ENCODE assay signal across 8 cellular contexts in the genomic region with DNA sequence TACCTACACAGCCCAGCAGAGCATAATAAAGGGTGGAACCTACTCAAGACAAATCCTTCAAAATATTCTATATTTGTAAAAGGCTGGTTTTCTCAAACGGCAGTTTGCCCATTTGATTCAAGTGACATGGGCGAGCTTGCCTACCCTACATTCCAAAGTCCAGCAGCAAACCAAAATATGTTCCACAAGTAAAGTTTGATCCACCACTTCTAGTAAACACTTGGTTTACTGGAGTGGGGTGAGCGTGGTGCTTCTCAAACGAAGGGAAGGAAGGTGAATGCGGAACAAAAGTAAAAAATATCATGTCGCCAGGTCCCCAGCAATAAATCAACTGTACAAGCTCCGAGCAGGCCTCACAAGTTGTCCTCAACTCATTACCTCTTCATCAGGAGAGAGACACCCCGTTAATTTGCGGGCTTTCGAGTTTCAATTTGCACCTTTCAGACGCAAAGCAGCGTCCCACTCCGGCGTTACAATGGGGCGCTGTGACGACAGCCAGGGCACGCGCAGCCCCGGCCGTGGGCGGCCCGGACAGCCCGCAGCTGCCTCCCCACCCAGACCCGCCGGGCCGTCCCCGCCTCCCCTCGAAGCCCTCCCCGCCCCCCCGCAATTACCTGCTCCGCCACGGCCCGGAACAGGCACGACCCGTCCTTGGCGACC. TPM values are rescaled to one million over a fixed set of nuclear protein-coding genes. Genes with fewer than 3 reads are reported as not detected.
DNase-seq lines count a peak whose midpoint lies in the region; ATAC-seq and TF ChIP-seq lines count a peak whose summit lies in the region.

No MANE protein-coding gene starts in this region.

- peaks cover 0 to 11% of the 10 kb centered on the region in 2 donors for H3K4me1 ChIP-seq in breast epithelium

- H3K4me3 ChIP-seq in WI38 (ENCODE audit: low read depth, low read length) (peak overlapping the region; percentile 81), breast epithelium (peak overlapping the region; percentile 66 to 88 (median 82))

- no peak for TF ChIP-seq EP300 in Ishikawa (IDR thresholded peaks at IDR 0.05; ENCODE audit: borderline replicate concordance)

- H3K27ac ChIP-seq in breast epithelium, result peak overlapping the region; percentile 96 to 98

- TF ChIP-seq RAD21 in Ishikawa (IDR thresholded peaks at IDR 0.05; ENCODE audit: low read depth), result no peak

- intact Hi-C loops in breast epithelium (cut with DNase I; ENCODE audit: low total_unique reads), result no loop called here

- H3K9me3 ChIP-seq in breast epithelium, result no peaks in the 10 kb centered on the region

- DNase-seq in ELR (ENCODE audit: low read depth) (peak; percentile 64), breast epithelium (ENCODE audit: low spot score in 2 of 2) (peak in 1 of 2 donors; percentile 57), iris pigment epithelial cell (ENCODE audit: low read depth) (peak; percentile 54), NCI-H1436 (lab: John Stamatoyannopoulos, UW) (no peak)
- peak; percentile 61 to 75 (median 67) for DNase-seq in stimulated activated CD4-positive, alpha-beta T cell treated with anti-CD3 and anti-CD28 coated beads, Interleukin-12 subunit alpha, Interleukin-12 subunit beta, amount 100 ng/mL, for 48 hours (ENCODE audit: low read depth in 2 of 3, low spot score in 1 of 3)

- peak; percentile 36 for ATAC-seq in GM21576 (IDR thresholded peaks at IDR 0.05; ENCODE audit: unreplicated experiment)

- no peaks in the 10 kb centered on the region for H3K36me3 ChIP-seq in breast epithelium

- TF ChIP-seq CTCF in WI38 (IDR thresholded peaks at IDR 0.05; ENCODE audit: low read depth, low read length) (no peak), breast epithelium (IDR thresholded peaks at IDR 0.05) (no peak)

- H3K27me3 ChIP-seq in breast epithelium, result no peaks in the 10 kb centered on the region

- no peak for TF ChIP-seq POLR2A in breast epithelium (IDR thresholded peaks at IDR 0.05)

TF ChIP-seq in Ishikawa, 13 proteins besides CTCF, POLR2A, EP300 and RAD21:
- TF ChIP-seq FOXM1 (IDR thresholded peaks at IDR 0.05; ENCODE audit: borderline replicate concordance, low read depth), result no peak
- TF ChIP-seq, protein P1, sequence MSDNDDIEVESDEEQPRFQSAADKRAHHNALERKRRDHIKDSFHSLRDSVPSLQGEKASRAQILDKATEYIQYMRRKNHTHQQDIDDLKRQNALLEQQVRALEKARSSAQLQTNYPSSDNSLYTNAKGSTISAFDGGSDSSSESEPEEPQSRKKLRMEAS (IDR thresholded peaks at IDR 0.05), result peak; percentile 69; the same call in 1 of the 2 replicates
- TF ChIP-seq ZBTB7A (IDR thresholded peaks at IDR 0.05; ENCODE audit: low read depth), result no peak
- peak; percentile 76 for TF ChIP-seq EGR1 (IDR thresholded peaks at IDR 0.05)
- peak; percentile 25; the same call in 1 of the 2 replicates for TF ChIP-seq TAF1 (IDR thresholded peaks at IDR 0.05; ENCODE audit: low read depth)
- TF ChIP-seq NFIC (IDR thresholded peaks at IDR 0.05), result no peak
- TF ChIP-seq CEBPB (IDR thresholded peaks at IDR 0.05), result no peak
- no peak for TF ChIP-seq TEAD4 (IDR thresholded peaks at IDR 0.05)
- TF ChIP-seq TCF12 (IDR thresholded peaks at IDR 0.05; ENCODE audit: low read depth), result no peak
- no peak for TF ChIP-seq YY1 (IDR thresholded peaks at IDR 0.05; ENCODE audit: low read depth)
- 0 out of 2 replicates have a peak, but pooled peaks have one; percentile 18 for TF ChIP-seq CREB1 (IDR thresholded peaks at IDR 0.05; ENCODE audit: low read depth)
- TF ChIP-seq, protein P2, sequence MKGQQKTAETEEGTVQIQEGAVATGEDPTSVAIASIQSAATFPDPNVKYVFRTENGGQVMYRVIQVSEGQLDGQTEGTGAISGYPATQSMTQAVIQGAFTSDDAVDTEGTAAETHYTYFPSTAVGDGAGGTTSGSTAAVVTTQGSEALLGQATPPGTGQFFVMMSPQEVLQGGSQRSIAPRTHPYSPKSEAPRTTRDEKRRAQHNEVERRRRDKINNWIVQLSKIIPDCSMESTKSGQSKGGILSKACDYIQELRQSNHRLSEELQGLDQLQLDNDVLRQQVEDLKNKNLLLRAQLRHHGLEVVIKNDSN (IDR thresholded peaks at IDR 0.05), result no peak
TF ChIP-seq in Ishikawa: peak in this region for 4.

RNA-seq across cellular contexts. Expression of gene OTUD4, which starts 1.1 kb away (rescaled TPM):
- 10 to 100 TPM; 22.9 to 55.8 (median 35.7) TPM for total RNA-seq in breast epithelium
